8 cellular contexts compared by ENCODE assay signal in the genomic region with DNA sequence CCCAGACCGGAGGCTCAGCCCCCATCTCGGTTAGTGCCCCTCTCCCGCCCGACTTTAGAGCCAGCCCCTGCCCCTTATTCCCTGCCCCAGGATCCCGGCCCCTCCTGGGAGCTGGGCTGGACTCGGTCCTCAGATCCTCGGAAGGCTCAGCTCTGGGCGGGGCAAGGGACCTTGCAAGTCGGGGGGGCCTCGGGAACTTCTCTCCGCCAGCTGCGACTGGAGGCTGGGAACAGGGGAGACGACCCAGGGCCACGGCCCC. TPM values are rescaled to one million over a fixed set of nuclear protein-coding genes. Genes with fewer than 3 reads are reported as not detected.
DNase-seq lines count a peak whose midpoint lies in the region; ATAC-seq and TF ChIP-seq lines count a peak whose summit lies in the region.

No MANE protein-coding gene starts in this region.

- no peaks in the 10 kb centered on the region for H3K36me3 ChIP-seq in right atrium auricular region

- H3K4ac ChIP-seq in H9 (ENCODE audit: low read depth, low read length), result no peak overlapping the region

- peaks cover 31% of the 10 kb centered on the region for H3K27me3 Mint-ChIP-seq in H9 (ENCODE audit: low read depth)
- no peaks in the 10 kb centered on the region for H3K27me3 Mint-ChIP-seq in activated naive CD8-positive, alpha-beta T cell

- no peaks in the 10 kb centered on the region for H3K79me2 ChIP-seq in H9 (ENCODE audit: insufficient read depth, low read length)

- peaks cover 2% of the 10 kb centered on the region; the same call in 1 of the 2 replicates for H3K4me1 ChIP-seq in H9 (ENCODE audit: insufficient read depth, low read length)
- peaks cover 0 to 56% of the 10 kb centered on the region in 2 donors for H3K4me1 ChIP-seq in right atrium auricular region

- no peaks in the 10 kb centered on the region for H3K79me1 ChIP-seq in H9 (ENCODE audit: insufficient read depth, low read depth, low read length, poor library complexity, severe bottlenecking)

- H3K27ac Mint-ChIP-seq in H9, result no peak overlapping the region
- peak overlapping the region; percentile 67 for H3K27ac Mint-ChIP-seq in activated naive CD8-positive, alpha-beta T cell

- H4K8ac ChIP-seq in H9 (replicated peaks; ENCODE audit: insufficient read length, low read depth, low read length), result no peak overlapping the region

- H3K14ac ChIP-seq in H9 (ENCODE audit: insufficient read depth, low read length), result peak overlapping the region; percentile 20; the same call in 1 of the 2 replicates

- DNase-seq in H9 (no peak), right atrium auricular region (ENCODE audit: low spot score) (peak; percentile 72)
- no peak for DNase-seq in activated CD8-positive, alpha-beta memory T cell treated with anti-CD3 and anti-CD28 coated beads, Interleukin-2, amount 50 U/mL, for 48 hours
- DNase-seq in stimulated activated CD4-positive, alpha-beta T cell treated with anti-CD3 and anti-CD28 coated beads, Interleukin-4, amount 100 ng/mL, for 4 hours, result no peak

- H3K9me3 ChIP-seq in H9 (ENCODE audit: control insufficient read depth, low read depth, low read length) (no peaks in the 10 kb centered on the region), right atrium auricular region (no peaks in the 10 kb centered on the region)

- H3K27me3 ChIP-seq in H9 (ENCODE audit: insufficient read depth, low read length) (peaks cover 10% of the 10 kb centered on the region; the same call in 1 of the 2 replicates), right atrium auricular region (no peaks in the 10 kb centered on the region)

- H3K9ac ChIP-seq in H9 (ENCODE audit: extremely low read depth, insufficient read length, low read length), result peak overlapping the region; percentile 18

- H4K91ac ChIP-seq in H9 (ENCODE audit: insufficient read length, low read depth, low read length), result no peak overlapping the region

- peak overlapping the region; percentile 67 to 75 for H3K4me3 Mint-ChIP-seq in H9
- peak overlapping the region; percentile 80 for H3K4me3 Mint-ChIP-seq in activated naive CD8-positive, alpha-beta T cell

- H2BK12ac ChIP-seq in H9 (ENCODE audit: insufficient read length, low read depth, low read length), result no peak overlapping the region

- peaks cover 15% of the 10 kb centered on the region for H3K23me2 ChIP-seq in H9 (ENCODE audit: insufficient read length, low read depth, low read length, poor library complexity, severe bottlenecking)

- ATAC-seq in GM18873 (IDR thresholded peaks at IDR 0.05; ENCODE audit: low FRiP score, unreplicated experiment) (no peak), HG02642 (IDR thresholded peaks at IDR 0.05; ENCODE audit: poor library complexity, unreplicated experiment) (no peak)

- no peak overlapping the region for H2BK15ac ChIP-seq in H9 (ENCODE audit: low read depth, low read length)

- H3K27ac ChIP-seq in H9 (ENCODE audit: insufficient read length, low read depth, low read length) (no peak overlapping the region), right atrium auricular region (peak overlapping the region; percentile 95 to 98), skin epidermis (peak overlapping the region; percentile 88 to 100 (median 96))

- no peak overlapping the region for H2AFZ ChIP-seq in H9 (ENCODE audit: low read length)

- H3T11ph ChIP-seq in H9 (ENCODE audit: low read length), result no peak overlapping the region

- H2AK5ac ChIP-seq in H9 (ENCODE audit: insufficient read length, low read length), result no peak overlapping the region

- H4K5ac ChIP-seq in H9 (ENCODE audit: insufficient read length, low read depth, low read length), result no peak overlapping the region

- TF ChIP-seq CTCF in H9 (conservative IDR thresholded peaks at IDR 0.05) (no peak), right atrium auricular region (IDR thresholded peaks at IDR 0.05) (no peak)

- H3K56ac ChIP-seq in H9 (ENCODE audit: insufficient read length, low read depth, low read length), result no peak overlapping the region

- H4K20me1 ChIP-seq in H9 (ENCODE audit: control insufficient read depth, insufficient read depth, insufficient read length), result no peaks in the 10 kb centered on the region

- no peak overlapping the region for H2BK20ac ChIP-seq in H9 (ENCODE audit: low read depth, low read length, poor library complexity, severe bottlenecking)

- peak overlapping the region; percentile 44 for H3K4me2 ChIP-seq in H9 (ENCODE audit: insufficient read depth, insufficient read length, low read length)

- peak overlapping the region; percentile 60 to 61 for H3K4me3 ChIP-seq in right atrium auricular region
- H3K4me3 ChIP-seq in skin epidermis, result peak overlapping the region; percentile 51 to 73 (median 62)

- H3K23ac ChIP-seq in H9 (ENCODE audit: insufficient read length, low read depth, low read length), result no peak overlapping the region

- H3K36me3 Mint-ChIP-seq in H9 (ENCODE audit: insufficient read depth in 1 of 3, low read depth in 3 of 3), result peaks cover 0 to 3% (median 0%) of the 10 kb centered on the region in 3 experiments; a peak in 1 of 7 replicates
- H3K36me3 Mint-ChIP-seq in activated naive CD8-positive, alpha-beta T cell, result no peaks in the 10 kb centered on the region

- peaks cover 0 to 4% of the 10 kb centered on the region in 2 experiments; a peak in 1 of 5 replicates for H3K9me3 Mint-ChIP-seq in H9
- H3K9me3 Mint-ChIP-seq in activated naive CD8-positive, alpha-beta T cell (ENCODE audit: low read depth), result no peaks in the 10 kb centered on the region

- peaks cover 30 to 46% of the 10 kb centered on the region in 2 experiments for H3K4me1 Mint-ChIP-seq in H9
- H3K4me1 Mint-ChIP-seq in activated naive CD8-positive, alpha-beta T cell (ENCODE audit: low read depth), result peaks cover 43% of the 10 kb centered on the region

- WGBS in H9 (ENCODE audit: extremely low coverage, insufficient read length, low lambda C conversion rate), result no CpG with 5 or more reads among the region's 14 CpGs

- H2BK120ac ChIP-seq in H9 (ENCODE audit: low read depth, low read length, poor library complexity, severe bottlenecking), result no peak overlapping the region

- no peak overlapping the region for H3K18ac ChIP-seq in H9 (ENCODE audit: insufficient read length, low read depth, low read length)

- no peak overlapping the region for H2BK5ac ChIP-seq in H9 (ENCODE audit: insufficient read length, low read length)

RNA-seq across cellular contexts. Expression of gene ADIRF, which starts 2.5 kb away (rescaled TPM):
- total RNA-seq in H9 (2021) (not detected in 2 replicates), right atrium auricular region (100 to 1,000 TPM in 1 of 2 donors, 10 to 100 TPM in 1; 67.8 to 195 TPM)

RNA-seq across cellular contexts. Expression of gene SNCG, which starts 12.4 kb away (rescaled TPM):
- total RNA-seq in H9 (2021) (4.9 and 5.5 TPM in 2 replicates), right atrium auricular region (10 to 100 TPM; 20.9 to 33.8 TPM)

RNA-seq across cellular contexts. Expression of gene MMRN2, which starts 13.4 kb away (rescaled TPM):
- total RNA-seq in H9 (2021) (1.0 and 1.4 TPM in 2 replicates), right atrium auricular region (10 to 100 TPM; 57.0 to 81.3 TPM)

RNA-seq across cellular contexts. Expression of gene FAM25A, which starts 49.3 kb away (rescaled TPM):
- not detected in 2 replicates for total RNA-seq in H9 (2021)
- total RNA-seq in right atrium auricular region, result not detected

Comparison
In these comparisons a context has a peak if more than half of its experiments do, and no peak if none do; other contexts are left out.
1. RNA of gene ADIRF, which starts 2.5 kb away (total RNA-seq): 67.8 to 195 TPM in right atrium auricular region; not detected in H9; every median in the first group is over 10 times any median in the second.
2. RNA of gene MMRN2, which starts 13.4 kb away (total RNA-seq): 57.0 to 81.3 TPM in right atrium auricular region; 1.0 to 1.4 TPM in H9; every median in the first group is over 10 times any median in the second.